Comparison of ENCODE assay signal across 2 cellular contexts in genomic region chr7:882336-883028, GRCh38.
TF ChIP-seq lines count a peak whose summit lies in the region.

No MANE protein-coding gene starts in this region.

TF ChIP-seq in HEK293, 187 proteins besides CTCF, POLR2A, EP300 and RAD21:
- peak; percentile 4 for TF ChIP-seq ZBTB26 (tag by site-specific recombination; optimal IDR thresholded peaks at IDR 0.05)
- TF ChIP-seq ZNF544 (tag by site-specific recombination; IDR thresholded peaks at IDR 0.05): no peak
- no peak for TF ChIP-seq PRDM2 (tag by site-specific recombination; IDR thresholded peaks at IDR 0.05; ENCODE audit: borderline replicate concordance)
- TF ChIP-seq ZNF473 (tag by site-specific recombination; IDR thresholded peaks at IDR 0.05): no peak
- TF ChIP-seq ZNF341 (tag by site-specific recombination; IDR thresholded peaks at IDR 0.05; ENCODE audit: low read depth): 0 out of 2 replicates have a peak, but pooled peaks have one; percentile 37
- TF ChIP-seq ZNF416 (tag by site-specific recombination; IDR thresholded peaks at IDR 0.05): no peak
- no peak for TF ChIP-seq ZBTB8A (tag by site-specific recombination; IDR thresholded peaks at IDR 0.05)

TF ChIP-seq in K562, 482 proteins besides CTCF, POLR2A, EP300 and RAD21:
- TF ChIP-seq RBM39 (optimal IDR thresholded peaks at IDR 0.05; ENCODE audit: low read depth, low read length) (no peak), ZBTB33 (CRISPR knock-in tag; IDR thresholded peaks at IDR 0.05) (peak; percentile 72), PYGO2 (tag; IDR thresholded peaks at IDR 0.05) (no peak)
